In the genomic region with DNA sequence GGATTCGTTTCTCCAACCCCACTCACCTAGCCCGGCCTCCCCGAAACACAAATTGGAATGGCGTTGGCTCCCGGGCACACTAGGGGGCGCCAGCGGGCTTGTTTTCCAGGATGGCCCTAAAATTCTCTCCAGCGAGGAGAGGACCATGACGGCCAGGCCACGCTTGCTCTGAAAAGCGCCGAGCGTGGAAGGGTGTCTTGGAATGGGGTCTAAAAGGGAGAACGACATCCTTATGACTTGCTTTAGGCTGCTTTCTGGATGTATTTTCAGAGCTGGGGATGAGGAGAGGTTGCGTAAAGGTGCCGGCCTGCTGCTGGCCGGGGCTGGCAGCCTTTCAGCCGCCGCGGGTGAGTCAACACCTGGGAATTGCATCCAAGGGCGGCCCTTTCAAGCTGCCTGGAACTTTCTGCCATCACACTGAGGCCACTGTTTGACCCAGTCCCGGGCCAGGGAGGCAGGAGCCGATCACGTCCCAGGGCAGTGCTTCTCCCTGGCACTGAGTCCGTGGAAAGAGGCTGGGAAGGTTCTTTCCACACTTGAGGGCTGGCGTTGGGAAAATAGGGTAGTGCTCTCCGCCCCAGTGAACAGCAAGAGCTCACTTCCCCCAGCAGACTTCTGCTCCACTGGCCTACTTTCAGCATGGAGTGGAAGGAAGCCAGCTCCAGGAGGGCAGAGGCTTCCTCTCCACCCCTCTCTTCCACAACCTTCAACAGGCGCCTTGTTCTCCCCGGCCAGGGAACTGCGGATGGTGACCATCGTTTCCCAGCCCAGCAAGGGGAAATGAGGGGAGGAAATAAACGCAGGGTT, we compare ENCODE assay signal across 8 cellular contexts.
DNase-seq lines count a peak whose midpoint lies in the region; ATAC-seq and TF ChIP-seq lines count a peak whose summit lies in the region.

No MANE protein-coding gene starts in this region.

- H3K27ac Mint-ChIP-seq in T-cell (no peak overlapping the region), progenitor cell of endocrine pancreas (peak overlapping the region; percentile 95)

- peak overlapping the region; percentile 32; the same call in 1 of the 2 replicates for H2AFZ ChIP-seq in DND-41 (ENCODE audit: low read depth, low read length)
- peak overlapping the region; percentile 88 for H2AFZ ChIP-seq in HCT116 (ENCODE audit: low read depth, low read length, poor library complexity, severe bottlenecking)

- H3K36me3 Mint-ChIP-seq in T-cell (no peaks in the 10 kb centered on the region), progenitor cell of endocrine pancreas (ENCODE audit: insufficient read depth) (no peaks in the 10 kb centered on the region)

- CTCF ChIA-PET in HCT116 (lab: Charles Lee) = interaction anchor here (0.7 to 2.0 kb wide), 15 partner anchors 10 to 913 kb away, joined by 3 to 9 read pairs (median 3); partner anchors contain the start of gene EFCAB11
- CTCF ChIA-PET in T-cell (lab: Charles Lee) = interaction anchor here (1.0 to 2.0 kb wide), 9 partner anchors 10 to 874 kb away, joined by 3 to 9 read pairs (median 3); no protein-coding TSS in a partner anchor

- peaks cover 22 to 27% of the 10 kb centered on the region in 2 donors for H3K27me3 Mint-ChIP-seq in T-cell
- H3K27me3 Mint-ChIP-seq in progenitor cell of endocrine pancreas = peaks cover 24% of the 10 kb centered on the region

- DNase-seq in DND-41 = peak; percentile 86
- peak; percentile 73 for DNase-seq in HCT116 (ENCODE audit: low read depth, low spot score)
- DNase-seq in NCI-H1105 treated with DMSO at 0.1 percent for 48 hours (lab: John Stamatoyannopoulos, UW) = peak; percentile 96
- DNase-seq in T-cell = peak; percentile 31 to 82 (median 70)
- DNase-seq in amniotic epithelial cell (ENCODE audit: low read depth) = peak; percentile 89
- peak; percentile 85 to 93 (median 90) for DNase-seq in heart left ventricle
- peak; percentile 89 for DNase-seq in progenitor cell of endocrine pancreas (ENCODE audit: low spot score, unreplicated experiment)
- peak; percentile 90 to 93 for DNase-seq in upper lobe of left lung

- H3K27ac ChIP-seq in DND-41 (ENCODE audit: low read length) = peak overlapping the region; percentile 34; the same call in 1 of the 2 replicates
- H3K27ac ChIP-seq in HCT116 (ENCODE audit: low read depth, low read length) = peak overlapping the region; percentile 82
- H3K27ac ChIP-seq in heart left ventricle = peak overlapping the region; percentile 51 to 88 (median 72)
- peak overlapping the region; percentile 72 to 88 (median 81) for H3K27ac ChIP-seq in upper lobe of left lung

- H3K27me3 ChIP-seq in DND-41 (ENCODE audit: insufficient read depth, low read length, poor library complexity) = no peaks in the 10 kb centered on the region
- no peaks in the 10 kb centered on the region for H3K27me3 ChIP-seq in HCT116 (ENCODE audit: insufficient read depth, low read length)
- no peaks in the 10 kb centered on the region for H3K27me3 ChIP-seq in heart left ventricle
- H3K27me3 ChIP-seq in upper lobe of left lung = no peaks in the 10 kb centered on the region

- TF ChIP-seq POLR2A in HCT116 (IDR thresholded peaks at IDR 0.05; ENCODE audit: borderline replicate concordance, extremely low read depth, insufficient read depth, insufficient read length) = no peak
- no peak for TF ChIP-seq POLR2A in heart left ventricle (IDR thresholded peaks at IDR 0.05)
- peak in 1 of 4 donors; percentile 14 for TF ChIP-seq POLR2A in upper lobe of left lung (IDR thresholded peaks at IDR 0.05)

- no peaks in the 10 kb centered on the region for H3K36me3 ChIP-seq in DND-41 (ENCODE audit: insufficient read depth, low read length)
- no peaks in the 10 kb centered on the region for H3K36me3 ChIP-seq in HCT116 (ENCODE audit: control insufficient read depth in 1 of 2, insufficient read depth in 2 of 2, low read length in 2 of 2)
- H3K36me3 ChIP-seq in heart left ventricle = no peaks in the 10 kb centered on the region
- no peaks in the 10 kb centered on the region for H3K36me3 ChIP-seq in upper lobe of left lung

- peak; percentile 86 for ATAC-seq in DND-41 (ENCODE audit: insufficient read depth, low read depth)
- ATAC-seq in HCT116 = peak; percentile 89
- peak; percentile 52 to 73 (median 60) for ATAC-seq in T-cell (replicated peaks in 1 of 4)
- peak; percentile 90 to 98 (median 96) for ATAC-seq in heart left ventricle
- ATAC-seq in upper lobe of left lung (ENCODE audit: low FRiP score in 2 of 2) = peak; percentile 93 to 95

- peaks cover 8% of the 10 kb centered on the region for H3K9me3 ChIP-seq in DND-41 (ENCODE audit: insufficient read depth, low read length, severe bottlenecking)
- no peaks in the 10 kb centered on the region for H3K9me3 ChIP-seq in HCT116 (ENCODE audit: control insufficient read depth in 1 of 2, insufficient read depth in 1 of 2, low read depth in 1 of 2, low read length in 2 of 2)
- peaks cover 0 to 6% (median 0%) of the 10 kb centered on the region in 12 donors for H3K9me3 ChIP-seq in heart left ventricle
- no peaks in the 10 kb centered on the region for H3K9me3 ChIP-seq in upper lobe of left lung

- H3K79me2 ChIP-seq in DND-41 (ENCODE audit: insufficient read depth, low read length) (no peaks in the 10 kb centered on the region), HCT116 (ENCODE audit: insufficient read depth, low read length) (no peaks in the 10 kb centered on the region)

- RAD21 ChIA-PET in HCT116 (lab: Charles Lee; ENCODE audit: low non-redundant PET in 1 of 2, low total read pairs in 2 of 2, uncharacterized antibody in 2 of 2, unreplicated experiment in 2 of 2) = no interaction called here

- TF ChIP-seq EP300 in upper lobe of left lung (IDR thresholded peaks at IDR 0.05) = no peak

- intact Hi-C loops in HCT116 (cut with micrococcal nuclease) (loop anchor here (1.0 to 5.0 kb wide), 6 partner anchors 96 to 874 kb away; no protein-coding TSS in a partner anchor), heart left ventricle (cut with DNase I) (loop anchor here (1.0 to 10.0 kb wide), 27 partner anchors 122 to 877 kb away; partner anchors contain the start of gene FOXN3 (in 6 of the 10))

- peak; percentile 95 for TF ChIP-seq RAD21 in HCT116 (IDR thresholded peaks at IDR 0.05; ENCODE audit: low read depth)

- H3K4me1 Mint-ChIP-seq in T-cell = peaks cover 11 to 17% (median 13%) of the 10 kb centered on the region in 3 donors
- H3K4me1 Mint-ChIP-seq in progenitor cell of endocrine pancreas (ENCODE audit: low read depth) = peaks cover 12% of the 10 kb centered on the region

- POLR2A ChIA-PET in HCT116 (lab: Charles Lee) (no interaction called here), T-cell (lab: Charles Lee) (interaction anchor here in 1 of 2 donors (0.6 kb wide), 1 partner anchor 842 kb away, joined by 3 read pairs; no protein-coding TSS in a partner anchor)

- H3K4me3 Mint-ChIP-seq in T-cell (peak overlapping the region; percentile 73 to 74 (median 74)), progenitor cell of endocrine pancreas (ENCODE audit: low read depth) (peak overlapping the region; percentile 74)

- peaks cover 18% of the 10 kb centered on the region for H3K4me1 ChIP-seq in DND-41 (ENCODE audit: insufficient read depth, low read length)
- peaks cover 13 to 30% of the 10 kb centered on the region in 2 experiments for H3K4me1 ChIP-seq in HCT116 (ENCODE audit: control insufficient read depth in 1 of 2, insufficient read depth in 2 of 2, low read length in 2 of 2)
- H3K4me1 ChIP-seq in heart left ventricle = peaks cover 0 to 17% (median 8%) of the 10 kb centered on the region in 12 donors
- peaks cover 7 to 19% (median 9%) of the 10 kb centered on the region in 4 donors for H3K4me1 ChIP-seq in upper lobe of left lung

- WGBS in heart left ventricle, 4 donors = 2 to 8% (median 4%) methylated on average over 24 to 32 of the region's 32 CpGs
- WGBS in upper lobe of left lung, 2 donors = 2 to 3% methylated on average over 15 to 31 of the region's 32 CpGs

- H3K9ac ChIP-seq in DND-41 (ENCODE audit: low read depth, low read length) (no peak overlapping the region), HCT116 (ENCODE audit: low read length) (peak overlapping the region; percentile 52)

- H3K4me3 ChIP-seq in DND-41 (ENCODE audit: low read depth in 1 of 2, low read length in 2 of 2) (no peak overlapping the region), HCT116 (replicated peaks in 1 of 2; ENCODE audit: low read depth in 1 of 2, low read length in 2 of 2) (peak overlapping the region; percentile 37 to 56), heart left ventricle (peak overlapping the region; percentile 5 to 63 (median 50)), upper lobe of left lung (peak overlapping the region in 3 of 4 donors; percentile 32 to 46 (median 42))

- BruUV-seq in HCT116 (replicated peaks; lab: Mats Ljungman, UMichigan) = no TSS peak

- H3K9me3 Mint-ChIP-seq in T-cell (peaks cover 0 to 7% (median 3%) of the 10 kb centered on the region in 3 donors), progenitor cell of endocrine pancreas (ENCODE audit: low read depth) (no peaks in the 10 kb centered on the region)

- H4K20me1 ChIP-seq in DND-41 (ENCODE audit: insufficient read depth, low read length) (no peaks in the 10 kb centered on the region), HCT116 (ENCODE audit: insufficient read depth) (no peaks in the 10 kb centered on the region)

- H3K9me2 ChIP-seq in HCT116 (ENCODE audit: insufficient read depth) = no peaks in the 10 kb centered on the region

- TF ChIP-seq CTCF in DND-41 (IDR thresholded peaks at IDR 0.05; ENCODE audit: borderline replicate concordance, extremely low read depth, low read length, poor library complexity, severe bottlenecking) (peak; percentile 97), HCT116 (IDR thresholded peaks at IDR 0.05 in 2 of 3, conservative IDR thresholded peaks at IDR 0.05 in 1 of 3; ENCODE audit: borderline replicate concordance in 1 of 3, insufficient read depth in 1 of 3, low read depth in 2 of 3, low read length in 2 of 3) (peak; percentile 83 to 97 (median 91)), heart left ventricle (IDR thresholded peaks at IDR 0.05) (peak; percentile 91 to 98 (median 96)), progenitor cell of endocrine pancreas (IDR thresholded peaks at IDR 0.05; ENCODE audit: unreplicated experiment) (peak; percentile 99), upper lobe of left lung (IDR thresholded peaks at IDR 0.05) (peak; percentile 83 to 92 (median 90))

- H3K4me2 ChIP-seq in DND-41 (ENCODE audit: insufficient read depth, low read length) = no peak overlapping the region
- peak overlapping the region; percentile 93 for H3K4me2 ChIP-seq in HCT116 (ENCODE audit: low read length)

TF ChIP-seq in HCT116, 20 proteins besides CTCF, POLR2A, EP300 and RAD21 (continues in another document):
- TF ChIP-seq SP1 (IDR thresholded peaks at IDR 0.05; ENCODE audit: low read depth) (peak; percentile 56), YY1 (IDR thresholded peaks at IDR 0.05; ENCODE audit: extremely low read depth, insufficient replicate concordance, low read depth, low read length) (peak; percentile 22), EZH2 (IDR thresholded peaks at IDR 0.05) (no peak), POLR2AphosphoS5 (IDR thresholded peaks at IDR 0.05; ENCODE audit: low read depth, low read length) (peak; percentile 46; the same call in 1 of the 2 replicates), CBX3 (IDR thresholded peaks at IDR 0.05; ENCODE audit: low read depth) (peak; percentile 44), ZFX (IDR thresholded peaks at IDR 0.05) (peak; percentile 17; the same call in 1 of the 2 replicates), EGR1 (IDR thresholded peaks at IDR 0.05; ENCODE audit: low read depth) (no peak), FOSL1 (IDR thresholded peaks at IDR 0.05; ENCODE audit: low read depth) (peak; percentile 85)

Comparison
In these comparisons a context has a peak if more than half of its experiments do, and no peak if none do; other contexts are left out.
1. H3K4me3 ChIP-seq: peak in HCT116 (2 of 2), heart left ventricle (12 of 12) and upper lobe of left lung (3 of 4); none in DND-41 (0 of 2).
2. Peak in every context shown above with its lines, with median percentiles within 50 percentile points of each other: ATAC-seq, DNase-seq, H3K27ac ChIP-seq and CTCF ChIP-seq.